15 cellular contexts compared by ENCODE assay signal in genomic region chr6:44048277-44048676, GRCh38.
"Had no signal": no experiment of that assay in that cellular context is flagged by ENCODE, and none has a peak within 500 bp of the region (broad histone marks: within the 10 kb centered on the region; RNA-seq: fewer than 3 reads in every experiment).

No MANE protein-coding gene starts in this region.

- H3K4me1 ChIP-seq: parathyroid adenoma had no signal

- ATAC-seq: foreskin keratinocyte; left colon; naive thymus-derived CD8-positive, alpha-beta T cell; stimulated activated naive B cell treated with anti-CD40 and anti-IgM and Interleukin-4, amounts not matched to agents 10 μg/mL and 1 μg/mL and 100 μg/mL, for 72 hours had no signal

- H2AFZ ChIP-seq: parathyroid adenoma had no signal

- H3K36me3 ChIP-seq: brain microvascular endothelial cell, neutrophil, tibial nerve had no signal

- H3K4me3 ChIP-seq: tibial nerve had no signal

- H3K9me3 ChIP-seq: neutrophil, tibial nerve had no signal

- DNase-seq: activated CD4-positive, alpha-beta T cell treated with anti-CD3 and anti-CD28 coated beads, Interleukin-2, amount 10 ng/mL, durations not matched to agents 7 days and 5 days; activated CD4-positive, CD25-positive, alpha-beta regulatory T cell; activated naive CD4-positive, alpha-beta T cell; activated naive CD8-positive, alpha-beta T cell treated with anti-CD3 and anti-CD28 coated beads, Interleukin-2, amount 10 ng/mL, durations not matched to agents 7 days and 5 days; brain microvascular endothelial cell; cerebellar nuclear complex; effector memory CD4-positive, alpha-beta T cell; foreskin keratinocyte; left colon; naive thymus-derived CD8-positive, alpha-beta T cell; stimulated activated CD4-positive, alpha-beta T cell treated with anti-CD3 and anti-CD28 coated beads, Interleukin-2, amount 100 ng/mL, for 48 hours; stimulated activated naive B cell treated with anti-CD40 and anti-IgM and Interleukin-4, amounts not matched to agents 10 μg/mL and 1 μg/mL and 100 μg/mL, for 72 hours had no signal

- H3K79me2 ChIP-seq: parathyroid adenoma had no signal

- H3K27ac ChIP-seq: brain microvascular endothelial cell, foreskin keratinocyte, neutrophil, parathyroid adenoma had no signal

- H3K27me3 ChIP-seq: brain microvascular endothelial cell, foreskin keratinocyte, tibial nerve had no signal

- H3K9ac ChIP-seq: parathyroid adenoma had no signal
